Comparison of ENCODE assay signal across 31 cellular contexts in the genomic region with DNA sequence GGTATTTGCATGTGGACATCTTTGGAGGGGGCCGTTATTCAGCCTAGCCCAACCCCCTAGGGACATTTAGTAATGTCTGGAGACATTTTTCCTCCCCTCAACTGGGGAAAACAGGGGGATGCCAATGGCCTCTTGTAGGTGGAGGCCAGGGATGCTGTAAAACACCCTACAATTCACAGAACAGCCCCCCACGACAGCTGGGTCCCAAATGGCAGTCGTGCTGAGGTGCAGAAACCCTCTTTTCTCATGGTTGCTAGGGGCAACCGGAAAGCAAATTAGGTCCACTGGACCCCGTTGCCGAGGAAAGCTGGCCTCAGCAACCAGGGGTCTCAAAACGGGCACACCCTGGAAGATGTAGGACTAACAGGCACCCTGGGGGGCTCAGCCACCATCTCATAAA. TPM values are rescaled to one million over a fixed set of nuclear protein-coding genes. Genes with fewer than 3 reads are reported as not detected.
"Had no signal": no experiment of that assay in that cellular context is flagged by ENCODE, and none has a peak within 500 bp of the region (broad histone marks: within the 10 kb centered on the region; RNA-seq: fewer than 3 reads in every experiment).

No MANE protein-coding gene starts in this region.

- DNase-seq: activated CD4-positive, alpha-beta T cell treated with anti-CD3 and anti-CD28 coated beads, Interleukin-2, amount 10 ng/mL, durations not matched to agents 24 days and 14 days; activated CD4-positive, alpha-beta T cell treated with anti-CD3 and anti-CD28 coated beads, Interleukin-2, amount 50 U/mL, for 4 hours; activated CD8-positive, alpha-beta T cell treated with anti-CD3 and anti-CD28 coated beads for 36 hours; activated effector memory CD4-positive, alpha-beta T cell treated with anti-CD3 and anti-CD28 coated beads, Interleukin-2, amount 50 U/mL, for 16 hours; activated naive CD4-positive, alpha-beta T cell; activated naive CD4-positive, alpha-beta T cell treated with anti-CD3 and anti-CD28 coated beads, Interleukin-2, amount 50 U/mL, for 16 hours; activated naive CD8-positive, alpha-beta T cell treated with anti-CD3 and anti-CD28 coated beads for 36 hours; activated T-cell treated with anti-CD3 and anti-CD28 coated beads, Interleukin-2, amount 50 U/mL, for 1 hour; activated T-cell treated with anti-CD3 and anti-CD28 coated beads, Interleukin-2, amount 50 U/mL, for 72 hours; amniotic stem cell; aorta; brain microvascular endothelial cell; Kasumi-1; MM.1S; MV-4-11; NCI-H1092; NCI-H1436 treated with DMSO at 0.1 percent for 48 hours; NCI-H1694 treated with DMSO at 0.1 percent for 48 hours; NCI-H2029; NCI-H2107; NCI-H2171; NCI-H510A; NCI-H526; NCI-H748 treated with DMSO at 0.1 percent for 48 hours; NK-92 treated with Interleukin-12 subunit alpha and Interleukin-12 subunit beta, amount 100 ng/mL, for 24 hours; OCI-M1; Right ventricle myocardium superior; T1000 had no signal

- ATAC-seq: activated CD8-positive, alpha-beta T cell treated with anti-CD3 and anti-CD28 coated beads for 36 hours; activated T-cell treated with anti-CD3 and anti-CD28 coated beads, Interleukin-2, amount 50 U/mL, for 72 hours; activated T-helper 17 cell treated with anti-CD3 and anti-CD28 coated beads, Interleukin-2, amount 50 U/mL, for 72 hours had no signal

- H3K27ac ChIP-seq: brain microvascular endothelial cell, cardiac muscle cell had no signal

- H3K27me3 ChIP-seq: brain microvascular endothelial cell, cardiac muscle cell had no signal

- H3K4me3 ChIP-seq: cardiac muscle cell had no signal

RNA-seq across cellular contexts. Expression of gene TMEM150B, which starts 14.6 kb away (rescaled TPM):
- total RNA-seq: activated CD8-positive, alpha-beta T cell treated with anti-CD3 and anti-CD28 coated beads for 36 hours; activated naive CD8-positive, alpha-beta T cell treated with anti-CD3 and anti-CD28 coated beads for 36 hours; activated T-cell treated with anti-CD3 and anti-CD28 coated beads, Interleukin-2, amount 50 U/mL, for 72 hours; cardiac muscle cell had no signal
- polyA plus RNA-seq: cardiac muscle cell had no signal

RNA-seq across cellular contexts. Expression of gene COX6B2, which starts 44.0 kb away (rescaled TPM):
- total RNA-seq: activated CD8-positive, alpha-beta memory T cell treated with anti-CD3 and anti-CD28 coated beads for 36 hours; activated CD8-positive, alpha-beta T cell treated with anti-CD3 and anti-CD28 coated beads for 36 hours; activated naive CD8-positive, alpha-beta T cell treated with anti-CD3 and anti-CD28 coated beads for 36 hours; cardiac muscle cell; Right ventricle myocardium superior had no signal
- polyA plus RNA-seq: aorta had no signal
